Comparison of ENCODE assay signal across 8 cellular contexts in genomic region chr22:22745225-22746060, GRCh38.
DNase-seq lines count a peak whose midpoint lies in the region; ATAC-seq, FAIRE-seq and TF ChIP-seq lines count a peak whose summit lies in the region.

No MANE protein-coding gene starts in this region.

- no peaks in the 10 kb centered on the region for H3K36me3 ChIP-seq in Peyer's patch
- no peaks in the 10 kb centered on the region for H3K36me3 ChIP-seq in mucosa of descending colon (ENCODE audit: low read depth)

- peak; percentile 94 for FAIRE-seq in GM12892 (lab: Jason Lieb, UNC)

- intact Hi-C loops in CD14-positive monocyte (cut with micrococcal nuclease), result loop anchor here in 1 of 2 donors (5.0 kb wide), 1 partner anchor 33 kb away; no protein-coding TSS in a partner anchor
- intact Hi-C loops in mucosa of descending colon (cut with DNase I, micrococcal nuclease), result no loop called here

- H3K27me3 Mint-ChIP-seq in CD14-positive monocyte (ENCODE audit: low read depth in 3 of 3), result peaks cover 8 to 12% (median 11%) of the 10 kb centered on the region in 3 donors

- DNase-seq in CD14-positive monocyte (ENCODE audit: low spot score) (no peak), GM12892 (ENCODE audit: insufficient read length) (no peak), Peyer's patch (peak; percentile 58 to 82 (median 67)), cardiac fibroblast (ENCODE audit: low read depth in 2 of 2) (peak; percentile 33 to 56), mucosa of descending colon (peak in 2 of 3 donors; percentile 57 to 58), SW 1271 (lab: John Stamatoyannopoulos, UW) (no peak)

- TF ChIP-seq POLR2A in GM12892 (IDR thresholded peaks at IDR 0.05; ENCODE audit: low read depth, low read length) (no peak), Peyer's patch (IDR thresholded peaks at IDR 0.05) (no peak)

- no peaks in the 10 kb centered on the region for H3K9me3 Mint-ChIP-seq in CD14-positive monocyte

- no peak overlapping the region for H3K4me3 Mint-ChIP-seq in CD14-positive monocyte

- peaks cover 9% of the 10 kb centered on the region for H3K4me1 Mint-ChIP-seq in CD14-positive monocyte

- H3K27ac Mint-ChIP-seq in CD14-positive monocyte, result no peak overlapping the region

- peak overlapping the region in 1 of 4 donors; percentile 46 for H3K27ac ChIP-seq in Peyer's patch

- TF ChIP-seq CTCF in CD14-positive monocyte (IDR thresholded peaks at IDR 0.05) (peak; percentile 62), Peyer's patch (IDR thresholded peaks at IDR 0.05) (peak; percentile 48 to 70 (median 61)), cardiac fibroblast (IDR thresholded peaks at IDR 0.05; ENCODE audit: low read depth, low read length) (peak; percentile 89), mucosa of descending colon (IDR thresholded peaks at IDR 0.05) (no peak)

- ATAC-seq in mucosa of descending colon (peak; percentile 76), GM18519 (IDR thresholded peaks at IDR 0.05; ENCODE audit: low FRiP score, unreplicated experiment) (no peak), HG03457 (IDR thresholded peaks at IDR 0.05; ENCODE audit: unreplicated experiment) (no peak)

- no peaks in the 10 kb centered on the region for H3K27me3 ChIP-seq in Peyer's patch

- H3K4me1 ChIP-seq in Peyer's patch (no peaks in the 10 kb centered on the region), mucosa of descending colon (ENCODE audit: low read depth) (no peaks in the 10 kb centered on the region)

- H3K36me3 Mint-ChIP-seq in CD14-positive monocyte, result no peaks in the 10 kb centered on the region

- H3K9me3 ChIP-seq in Peyer's patch (no peaks in the 10 kb centered on the region), mucosa of descending colon (no peaks in the 10 kb centered on the region)

- H3K4me3 ChIP-seq in Peyer's patch (no peak overlapping the region), cardiac fibroblast (replicated peaks in 1 of 2; ENCODE audit: low read depth in 2 of 2, low read length in 2 of 2) (no peak overlapping the region), mucosa of descending colon (no peak overlapping the region)

Comparison
In these comparisons a context has a peak if more than half of its experiments do, and no peak if none do; other contexts are left out.
1. DNase-seq: peak in Peyer's patch (3 of 3), cardiac fibroblast (2 of 2) and mucosa of descending colon (2 of 3); none in CD14-positive monocyte (single experiment), GM12892 (single experiment) and SW 1271 (0 of 2).